Comparison of ENCODE assay signal across 10 cellular contexts in the genomic region with DNA sequence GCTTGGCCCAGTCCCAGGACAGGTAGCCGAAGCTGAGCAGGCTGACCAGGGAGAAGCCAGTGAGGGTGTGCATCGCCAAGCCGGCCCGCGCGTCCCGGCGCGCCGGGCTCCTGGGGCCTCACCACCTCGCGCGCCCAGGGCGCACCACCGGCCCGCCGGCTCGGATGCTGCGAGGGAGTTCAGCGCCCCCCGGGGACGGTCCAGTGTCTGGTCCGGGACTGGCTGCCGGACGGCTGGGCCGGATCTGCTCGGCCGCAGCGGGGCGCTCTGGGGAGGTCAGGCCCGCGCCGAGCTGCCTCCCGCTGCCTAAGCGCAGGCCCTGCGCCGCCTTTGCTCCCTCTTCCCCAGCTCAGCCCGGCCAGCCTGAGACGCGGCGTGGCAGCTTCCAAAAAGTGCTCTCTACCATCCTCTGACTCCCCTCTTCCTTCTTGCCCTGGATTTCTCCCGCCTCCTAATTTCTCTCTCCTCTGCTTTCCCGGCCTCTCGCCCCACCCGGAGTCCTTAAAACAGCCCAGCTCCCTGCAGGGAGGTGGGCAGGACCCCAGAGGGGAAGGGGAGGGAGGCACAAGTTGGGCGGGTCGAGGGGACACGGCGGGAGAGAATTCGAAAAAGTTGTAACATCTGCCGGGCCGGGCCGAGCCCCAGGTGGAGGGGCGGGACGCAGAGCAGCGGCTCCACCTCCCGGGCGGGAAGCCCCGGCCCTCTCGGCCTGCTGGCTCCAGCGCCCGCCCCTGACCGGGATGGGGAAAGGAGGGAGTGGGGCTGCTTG. TPM values are rescaled to one million over a fixed set of nuclear protein-coding genes. Genes with fewer than 3 reads are reported as not detected.
DNase-seq lines count a peak whose midpoint lies in the region; ATAC-seq, FAIRE-seq and TF ChIP-seq lines count a peak whose summit lies in the region.
"Had no signal": no experiment of that assay in that cellular context is flagged by ENCODE, and none has a peak within 500 bp of the region (broad histone marks: within the 10 kb centered on the region; RNA-seq: fewer than 3 reads in every experiment).

Gene ARSI (minus strand): TSS at position 605 of the 769 bp plus-strand sequence. CDS start 532 bp downstream, at position 73.

- ATAC-seq in GM18519 (IDR thresholded peaks at IDR 0.05; ENCODE audit: low FRiP score, unreplicated experiment) = no peak
- ATAC-seq in GM18870 (IDR thresholded peaks at IDR 0.05; ENCODE audit: unreplicated experiment) = no peak
- ATAC-seq in HG03196 (IDR thresholded peaks at IDR 0.05; ENCODE audit: unreplicated experiment) = no peak

- H3K9ac ChIP-seq in iPS-18a (ENCODE audit: low read length) (peak within 1 kb of the TSS; percentile 25), skeletal muscle tissue (ENCODE audit: low read depth in 1 of 3, low read length in 3 of 3) (peak within 1 kb of the TSS; percentile 38 to 74 (median 57))

- no peak within 1 kb of the TSS for H3K27ac ChIP-seq in iPS-18a (ENCODE audit: low read length)
- no peak within 1 kb of the TSS for H3K27ac ChIP-seq in skeletal muscle tissue (ENCODE audit: low read depth, low read length)

- H3K4me1 Mint-ChIP-seq in brain = peaks cover 76% of the 10 kb centered on the region

- peak within 1 kb of the TSS; percentile 36 to 82 (median 77) for H3K4me3 Mint-ChIP-seq in brain
- H3K4me3 Mint-ChIP-seq: activated naive CD8-positive, alpha-beta T cell had no signal

- peaks cover 38% of the 10 kb centered on the region for H3K27me3 Mint-ChIP-seq in brain

- peak in 1 of 2 experiments; percentile 31 for TF ChIP-seq CTCF in brain (conservative IDR thresholded peaks at IDR 0.05)

- H3K36me3 Mint-ChIP-seq in brain = no peaks in the 10 kb centered on the region
- H3K36me3 Mint-ChIP-seq: activated naive CD8-positive, alpha-beta T cell had no signal

- peaks cover 0 to 6% (median 0%) of the 10 kb centered on the region in 5 experiments for H3K9me3 Mint-ChIP-seq in brain

- H3K27ac Mint-ChIP-seq in brain = peak within 1 kb of the TSS in 4 of 5 experiments; percentile 5 to 83 (median 78)
- H3K27ac Mint-ChIP-seq: activated naive CD8-positive, alpha-beta T cell had no signal

- H3K4me3 ChIP-seq in iPS-18a (ENCODE audit: low read length) (peak within 1 kb of the TSS; percentile 63), skeletal muscle tissue (ENCODE audit: low read length in 3 of 3) (peak within 1 kb of the TSS; percentile 23 to 60 (median 47))

- no peak for TF ChIP-seq POLR2A in H54 (IDR thresholded peaks at IDR 0.05; ENCODE audit: low read depth, low read length)

- H3K9me3 ChIP-seq in iPS-18a (ENCODE audit: control insufficient read depth, low read depth, low read length) (no peaks in the 10 kb centered on the region), skeletal muscle tissue (ENCODE audit: control insufficient read depth in 3 of 3, low read length in 3 of 3) (no peaks in the 10 kb centered on the region)

- H3K36me3 ChIP-seq in iPS-18a (ENCODE audit: control insufficient read depth, low read depth, low read length) (no peaks in the 10 kb centered on the region), skeletal muscle tissue (ENCODE audit: control insufficient read depth in 3 of 3, insufficient read depth in 3 of 3, low read length in 3 of 3) (no peaks in the 10 kb centered on the region)

- no peak for FAIRE-seq in H54 (lab: Jason Lieb, UNC)
- FAIRE-seq: GM19239 had no signal

- H3K27me3 ChIP-seq in iPS-18a (ENCODE audit: control insufficient read depth, insufficient read depth, low read length) (peaks cover 19% of the 10 kb centered on the region), skeletal muscle tissue (ENCODE audit: control insufficient read depth in 3 of 3, insufficient read depth in 3 of 3, low read length in 3 of 3) (peaks cover 6 to 11% (median 7%) of the 10 kb centered on the region in 3 donors)

- DNase-seq in H54 (ENCODE audit: insufficient read length, low spot score) (peak; percentile 76), pons (ENCODE audit: low spot score) (no peak)

- peaks cover 14% of the 10 kb centered on the region for H3K4me1 ChIP-seq in iPS-18a (ENCODE audit: control insufficient read depth, low read depth, low read length)
- H3K4me1 ChIP-seq in skeletal muscle tissue (ENCODE audit: control insufficient read depth in 3 of 3, insufficient read depth in 3 of 3, low read length in 3 of 3) = peaks cover 6 to 20% (median 8%) of the 10 kb centered on the region in 3 donors

RNA-seq across cellular contexts. Expression of gene ARSI, which starts in this region (rescaled TPM):
- polyA plus RNA-seq in brain (ENCODE audit: insufficient read depth, low read depth, low replicate concordance) = 1.2 TPM
- 9.9 TPM for total RNA-seq in skeletal muscle tissue
